ENCODE assay signal across 1 cellular context in genomic region chr1:151472852-151473731, GRCh38.
TF ChIP-seq lines count a peak whose summit lies in the region.

No MANE protein-coding gene starts in this region.

TF ChIP-seq in HepG2, 621 proteins besides CTCF, POLR2A, EP300 and RAD21 (continued from another document):
- TF ChIP-seq GABPB1 (CRISPR knock-in tag; IDR thresholded peaks at IDR 0.05) (peak; percentile 80), MAX (IDR thresholded peaks at IDR 0.05) (peak; percentile 17; the same call in 1 of the 2 replicates), ZBTB21 (CRISPR knock-in tag; IDR thresholded peaks at IDR 0.05) (0 out of 2 replicates have a peak, but pooled peaks have one; percentile 26), HNRNPLL (IDR thresholded peaks at IDR 0.05; ENCODE audit: low read depth, low read length, poor library complexity, severe bottlenecking) (peak; percentile 36), GABPA (IDR thresholded peaks at IDR 0.05; ENCODE audit: low read depth, low read length) (no peak), GABPA (CRISPR knock-in tag; IDR thresholded peaks at IDR 0.05; ENCODE audit: low read depth) (peak; percentile 47; the same call in 1 of the 2 replicates), AGO2 (optimal IDR thresholded peaks at IDR 0.05; ENCODE audit: low read depth, low read length) (no peak), HNRNPK (IDR thresholded peaks at IDR 0.05; ENCODE audit: low read depth, low read length, poor library complexity, severe bottlenecking) (peak; percentile 26), ZNF670 (CRISPR knock-in tag; IDR thresholded peaks at IDR 0.05; ENCODE audit: borderline replicate concordance) (0 out of 2 replicates have a peak, but pooled peaks have one; percentile 36), ZNF777 (CRISPR knock-in tag; IDR thresholded peaks at IDR 0.05) (peak; percentile 75), HOXA3 (CRISPR knock-in tag; IDR thresholded peaks at IDR 0.05) (0 out of 2 replicates have a peak, but pooled peaks have one; percentile 24), YEATS2 (CRISPR knock-in tag; IDR thresholded peaks at IDR 0.05; ENCODE audit: borderline replicate concordance) (peak; percentile 34; the same call in 1 of the 2 replicates), THAP11 (CRISPR knock-in tag; IDR thresholded peaks at IDR 0.05) (0 out of 2 replicates have a peak, but pooled peaks have one; percentile 23), GATAD1 (CRISPR knock-in tag; IDR thresholded peaks at IDR 0.05) (0 out of 2 replicates have a peak, but pooled peaks have one; percentile 25), GLI4 (CRISPR knock-in tag; IDR thresholded peaks at IDR 0.05; ENCODE audit: borderline replicate concordance) (no peak), ZMYM2 (CRISPR knock-in tag; IDR thresholded peaks at IDR 0.05) (peak; percentile 42; the same call in 1 of the 2 replicates), ZNF687 (CRISPR knock-in tag; IDR thresholded peaks at IDR 0.05) (peak; percentile 65), CCAR2 (optimal IDR thresholded peaks at IDR 0.05; ENCODE audit: low read depth, low read length) (no peak)
- TF ChIP-seq, protein P1, sequence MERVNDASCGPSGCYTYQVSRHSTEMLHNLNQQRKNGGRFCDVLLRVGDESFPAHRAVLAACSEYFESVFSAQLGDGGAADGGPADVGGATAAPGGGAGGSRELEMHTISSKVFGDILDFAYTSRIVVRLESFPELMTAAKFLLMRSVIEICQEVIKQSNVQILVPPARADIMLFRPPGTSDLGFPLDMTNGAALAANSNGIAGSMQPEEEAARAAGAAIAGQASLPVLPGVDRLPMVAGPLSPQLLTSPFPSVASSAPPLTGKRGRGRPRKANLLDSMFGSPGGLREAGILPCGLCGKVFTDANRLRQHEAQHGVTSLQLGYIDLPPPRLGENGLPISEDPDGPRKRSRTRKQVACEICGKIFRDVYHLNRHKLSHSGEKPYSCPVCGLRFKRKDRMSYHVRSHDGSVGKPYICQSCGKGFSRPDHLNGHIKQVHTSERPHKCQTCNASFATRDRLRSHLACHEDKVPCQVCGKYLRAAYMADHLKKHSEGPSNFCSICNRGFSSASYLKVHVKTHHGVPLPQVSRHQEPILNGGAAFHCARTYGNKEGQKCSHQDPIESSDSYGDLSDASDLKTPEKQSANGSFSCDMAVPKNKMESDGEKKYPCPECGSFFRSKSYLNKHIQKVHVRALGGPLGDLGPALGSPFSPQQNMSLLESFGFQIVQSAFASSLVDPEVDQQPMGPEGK (CRISPR knock-in tag; IDR thresholded peaks at IDR 0.05): peak; percentile 66
- TF ChIP-seq, protein P2, sequence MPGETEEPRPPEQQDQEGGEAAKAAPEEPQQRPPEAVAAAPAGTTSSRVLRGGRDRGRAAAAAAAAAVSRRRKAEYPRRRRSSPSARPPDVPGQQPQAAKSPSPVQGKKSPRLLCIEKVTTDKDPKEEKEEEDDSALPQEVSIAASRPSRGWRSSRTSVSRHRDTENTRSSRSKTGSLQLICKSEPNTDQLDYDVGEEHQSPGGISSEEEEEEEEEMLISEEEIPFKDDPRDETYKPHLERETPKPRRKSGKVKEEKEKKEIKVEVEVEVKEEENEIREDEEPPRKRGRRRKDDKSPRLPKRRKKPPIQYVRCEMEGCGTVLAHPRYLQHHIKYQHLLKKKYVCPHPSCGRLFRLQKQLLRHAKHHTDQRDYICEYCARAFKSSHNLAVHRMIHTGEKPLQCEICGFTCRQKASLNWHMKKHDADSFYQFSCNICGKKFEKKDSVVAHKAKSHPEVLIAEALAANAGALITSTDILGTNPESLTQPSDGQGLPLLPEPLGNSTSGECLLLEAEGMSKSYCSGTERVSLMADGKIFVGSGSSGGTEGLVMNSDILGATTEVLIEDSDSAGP (CRISPR knock-in tag; IDR thresholded peaks at IDR 0.05; ENCODE audit: borderline replicate concordance): peak; percentile 38; the same call in 1 of the 2 replicates
- TF ChIP-seq, protein P3, sequence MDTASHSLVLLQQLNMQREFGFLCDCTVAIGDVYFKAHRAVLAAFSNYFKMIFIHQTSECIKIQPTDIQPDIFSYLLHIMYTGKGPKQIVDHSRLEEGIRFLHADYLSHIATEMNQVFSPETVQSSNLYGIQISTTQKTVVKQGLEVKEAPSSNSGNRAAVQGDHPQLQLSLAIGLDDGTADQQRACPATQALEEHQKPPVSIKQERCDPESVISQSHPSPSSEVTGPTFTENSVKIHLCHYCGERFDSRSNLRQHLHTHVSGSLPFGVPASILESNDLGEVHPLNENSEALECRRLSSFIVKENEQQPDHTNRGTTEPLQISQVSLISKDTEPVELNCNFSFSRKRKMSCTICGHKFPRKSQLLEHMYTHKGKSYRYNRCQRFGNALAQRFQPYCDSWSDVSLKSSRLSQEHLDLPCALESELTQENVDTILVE (CRISPR knock-in tag; IDR thresholded peaks at IDR 0.05): no peak
